Comparison of ENCODE assay signal across 1 cellular context in the genomic region with DNA sequence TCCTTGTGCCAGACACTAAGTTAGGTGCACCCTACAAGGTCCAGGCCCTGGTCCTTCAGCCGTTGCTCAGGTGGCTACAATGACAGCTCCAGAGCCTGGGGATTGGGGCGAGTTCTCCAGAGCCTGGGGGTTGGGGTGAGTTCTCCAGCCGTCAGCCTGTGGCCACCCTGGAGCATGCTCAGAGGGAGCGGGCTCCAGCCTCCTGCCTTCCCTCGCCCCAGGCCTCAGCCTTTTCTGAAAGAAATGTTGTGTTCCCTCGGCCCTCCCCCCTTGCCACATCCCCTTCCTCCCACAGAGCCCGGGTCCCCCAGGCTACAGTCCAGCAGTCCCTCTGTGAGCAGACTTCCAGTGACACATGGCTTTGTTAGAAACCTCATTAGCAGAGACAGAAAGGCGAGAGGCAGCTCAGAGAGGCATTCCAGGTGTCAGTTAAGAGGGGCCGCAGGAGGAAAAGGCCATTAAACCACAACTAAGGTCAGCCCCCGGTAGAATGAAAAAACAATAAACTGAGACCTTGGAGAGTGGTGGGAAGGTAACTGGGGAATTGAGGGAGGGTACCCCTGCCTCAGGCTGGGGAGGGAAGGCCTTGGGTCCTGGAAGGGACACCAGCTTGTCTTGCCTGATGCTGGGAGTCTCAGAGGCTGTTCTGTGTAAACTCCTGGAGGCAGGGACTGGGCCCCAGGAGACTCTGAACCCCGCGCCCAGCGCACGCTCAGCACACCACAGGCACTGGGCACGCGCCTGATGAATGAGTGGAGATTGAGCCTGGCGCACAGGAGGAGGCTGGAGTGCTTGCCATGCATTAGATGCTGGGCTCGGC.
A peak's percentile ranks its signal among the peaks of the same experiment; 100 is the strongest.
TF ChIP-seq lines count a peak whose summit lies in the region.

No MANE protein-coding gene starts in this region.

TF ChIP-seq in K562, 482 proteins besides CTCF, POLR2A, EP300 and RAD21:
- TF ChIP-seq HDAC3 (IDR thresholded peaks at IDR 0.05; ENCODE audit: borderline replicate concordance, partially characterized antibody) = no peak
- TF ChIP-seq NRF1 (conservative IDR thresholded peaks at IDR 0.05 in 1 of 2, IDR thresholded peaks at IDR 0.05 in 1 of 2) = peak; percentile 38 to 53; a peak in 3 of 4 replicates
